Comparison of ENCODE assay signal across 8 cellular contexts in the genomic region with DNA sequence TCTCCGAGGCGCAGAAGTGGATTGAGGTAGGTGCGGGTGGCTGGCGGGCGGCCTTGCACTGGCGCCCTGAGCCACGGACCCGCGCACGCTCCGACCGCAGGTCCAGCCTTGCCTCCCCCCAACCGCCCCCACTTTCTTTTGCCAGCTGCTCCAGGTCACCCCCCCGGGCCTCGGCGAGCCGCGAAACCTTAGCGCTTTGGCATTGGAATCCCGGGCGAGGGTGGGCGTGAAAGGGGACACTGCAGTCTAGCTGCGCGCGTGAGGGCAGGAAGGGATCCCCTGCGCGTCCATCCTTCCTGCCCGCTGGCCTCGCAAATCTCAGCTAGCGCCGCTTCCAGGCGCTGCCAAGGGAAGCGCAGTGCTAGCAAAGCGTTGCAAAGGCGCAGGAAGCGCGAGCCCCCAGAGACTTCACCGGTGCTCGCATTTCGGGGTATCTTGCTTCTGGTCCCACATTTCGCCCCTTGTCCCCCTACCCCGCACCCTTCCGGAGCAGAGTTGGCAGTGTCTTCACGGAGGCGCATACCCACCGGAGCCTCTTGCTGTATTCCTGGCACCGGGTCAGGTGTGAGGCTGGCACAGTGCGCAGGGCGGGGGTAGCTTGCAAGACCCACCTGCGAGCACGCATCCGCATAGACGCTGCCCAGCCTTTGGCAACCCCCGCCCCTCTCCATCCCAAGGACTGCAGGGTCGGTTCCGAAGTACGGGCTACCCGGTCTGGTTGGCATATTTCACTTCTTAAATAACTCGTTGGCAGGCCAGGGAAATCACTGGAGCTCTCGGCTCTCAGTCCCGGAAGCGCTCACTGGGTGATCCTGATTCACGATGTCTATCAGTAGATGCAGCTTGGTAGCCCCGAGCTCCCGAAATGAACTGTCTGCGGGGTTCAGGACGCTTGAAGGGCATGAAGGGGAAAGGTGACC.
A peak's percentile ranks its signal among the peaks of the same experiment; 100 is the strongest.
DNase-seq lines count a peak whose midpoint lies in the region; ATAC-seq and TF ChIP-seq lines count a peak whose summit lies in the region.

No MANE protein-coding gene starts in this region.

- TF ChIP-seq POLR2A in adrenal gland (IDR thresholded peaks at IDR 0.05) = peak in 1 of 2 donors; percentile 49

- CTCF ChIA-PET in AG04450 (lab: Charles Lee) = interaction anchor here (0.6 to 1.5 kb wide), 3 partner anchors 282 to 300 kb away, joined by 3 to 5 read pairs (median 3); no protein-coding TSS in a partner anchor

- intact Hi-C loops in adrenal gland (cut with DNase I) (loop anchor here in 1 of 2 donors (10.0 kb wide), 1 partner anchor 284 kb away; no protein-coding TSS in a partner anchor), psoas muscle (cut with DNase I) (loop anchor here (2.0 to 10.0 kb wide), 3 partner anchors 58 to 284 kb away; no protein-coding TSS in a partner anchor)

- H3K36me3 ChIP-seq in adrenal gland (replicated peaks in 1 of 2) (no peaks in the 10 kb centered on the region), psoas muscle (ENCODE audit: insufficient read depth in 1 of 2, low read depth in 1 of 2) (no peaks in the 10 kb centered on the region)

- H3K4me1 ChIP-seq in adrenal gland (replicated peaks in 1 of 2) (peaks cover 30 to 42% of the 10 kb centered on the region in 2 donors), psoas muscle (peaks cover 34% of the 10 kb centered on the region)

- TF ChIP-seq CTCF in AG04450 (IDR thresholded peaks at IDR 0.05; ENCODE audit: low read depth, low read length) (no peak), adrenal gland (IDR thresholded peaks at IDR 0.05) (no peak), psoas muscle (IDR thresholded peaks at IDR 0.05) (no peak)

- H3K4me3 ChIP-seq in AG04450 (ENCODE audit: low read depth, low read length) (peak overlapping the region; percentile 56), adrenal gland (peak overlapping the region; percentile 56 to 99 (median 85)), psoas muscle (peak overlapping the region; percentile 90)

- POLR2A ChIA-PET in AG04450 (lab: Yijun Ruan, JAX) = interaction anchor here (0.6 kb wide), 1 partner anchor 282 kb away, joined by 3 read pairs; no protein-coding TSS in a partner anchor

- H3K27me3 ChIP-seq in AG04450 (ENCODE audit: control insufficient read depth, insufficient read depth, low read length) (peaks cover 38% of the 10 kb centered on the region), adrenal gland (no peaks in the 10 kb centered on the region), psoas muscle (ENCODE audit: insufficient read depth in 3 of 3, low read length in 2 of 3) (no peaks in the 10 kb centered on the region)

- WGBS in adrenal gland, 4 donors = 0 to 5% (median 1%) methylated on average over 4 to 67 of the region's 67 CpGs
- WGBS in psoas muscle, 3 donors = 0 to 1% (median 1%) methylated on average over 57 to 67 of the region's 67 CpGs

- ATAC-seq in psoas muscle = peak; percentile 48 to 62 (median 53)

- DNase-seq in AG04450 (ENCODE audit: low read depth, low spot score) (no peak), HK-2 (ENCODE audit: unreplicated experiment) (peak; percentile 32), adrenal gland (peak; percentile 45 to 79 (median 68)), hepatic stellate cell (ENCODE audit: low spot score) (peak; percentile 10), psoas muscle (peak; percentile 63 to 78), NK-92 (lab: John Stamatoyannopoulos, UW; ENCODE audit: unreplicated experiment) (no peak), NCI-H2107 (lab: John Stamatoyannopoulos, UW) (no peak)
- no peak for DNase-seq in effector CD8-positive, alpha-beta T cell (lab: John Stamatoyannopoulos, UW)

- H3K27ac ChIP-seq in AG04450 (ENCODE audit: low read depth, low read length) (no peak overlapping the region), adrenal gland (peak overlapping the region; percentile 51 to 91 (median 78)), psoas muscle (peak overlapping the region; percentile 90)

- H3K9me3 ChIP-seq in AG04450 (ENCODE audit: control insufficient read depth, insufficient read depth, low read length) = no peaks in the 10 kb centered on the region; the same call in 1 of the 2 replicates
- H3K9me3 ChIP-seq in adrenal gland (replicated peaks in 1 of 3) = no peaks in the 10 kb centered on the region
- no peaks in the 10 kb centered on the region for H3K9me3 ChIP-seq in psoas muscle

Comparison
In these comparisons a context has a peak if more than half of its experiments do, and no peak if none do; other contexts are left out.
1. DNase-seq: peak in HK-2 (single experiment), adrenal gland (7 of 7), hepatic stellate cell (single experiment) and psoas muscle (2 of 2); none in AG04450 (single experiment), NK-92 (single experiment), NCI-H2107 (single experiment) and effector CD8-positive, alpha-beta T cell (single experiment).
2. Peak in every context shown above with its lines, with median percentiles within 50 percentile points of each other: H3K4me3 ChIP-seq.